ENCODE assay signal across 1 cellular context in genomic region chr19:9793051-9793591, GRCh38.
TF ChIP-seq lines count a peak whose summit lies in the region.

No MANE protein-coding gene starts in this region.

TF ChIP-seq in WTC11, 78 proteins besides CTCF, POLR2A, EP300 and RAD21 (continued from another document):
- TF ChIP-seq ZBTB43 (CRISPR knock-in tag; IDR thresholded peaks at IDR 0.05) (0 out of 2 replicates have a peak, but pooled peaks have one; percentile 24), TP53 (CRISPR knock-in tag; IDR thresholded peaks at IDR 0.05) (0 out of 2 replicates have a peak, but pooled peaks have one; percentile 28), ATF3 (CRISPR knock-in tag; conservative IDR thresholded peaks at IDR 0.05) (no peak), CREM (CRISPR knock-in tag; IDR thresholded peaks at IDR 0.05) (0 out of 2 replicates have a peak, but pooled peaks have one; percentile 1), RELA (CRISPR knock-in tag; IDR thresholded peaks at IDR 0.05; ENCODE audit: borderline replicate concordance) (0 out of 2 replicates have a peak, but pooled peaks have one; percentile 10), TEAD1 (CRISPR knock-in tag; IDR thresholded peaks at IDR 0.05) (0 out of 2 replicates have a peak, but pooled peaks have one; percentile 1), ATF1 (CRISPR knock-in tag; IDR thresholded peaks at IDR 0.05) (no peak), MAX (CRISPR knock-in tag; IDR thresholded peaks at IDR 0.05) (peak; percentile 68; the same call in 1 of the 2 replicates), PRRX2 (CRISPR knock-in tag; IDR thresholded peaks at IDR 0.05) (no peak), FOXP1 (CRISPR knock-in tag; IDR thresholded peaks at IDR 0.05; ENCODE audit: borderline replicate concordance) (no peak), GABPB1 (CRISPR knock-in tag; IDR thresholded peaks at IDR 0.05) (no peak), NFATC4 (CRISPR knock-in tag; IDR thresholded peaks at IDR 0.05) (no peak), HMGXB4 (CRISPR knock-in tag; IDR thresholded peaks at IDR 0.05) (no peak)
